ENCODE assay signal across 27 cellular contexts in genomic region chr5:178098685-178099084, GRCh38.
"Had no signal": no experiment of that assay in that cellular context is flagged by ENCODE, and none has a peak within 500 bp of the region (broad histone marks: within the 10 kb centered on the region; RNA-seq: fewer than 3 reads in every experiment).

No MANE protein-coding gene starts in this region.

- H3K27me3 Mint-ChIP-seq: stimulated activated memory B cell treated with anti-CD40 and anti-IgM and Interleukin-4, amounts not matched to agents 10 μg/mL and 1 μg/mL and 100 μg/mL, for 72 hours; stimulated activated naive B cell treated with anti-CD40 and anti-IgM and Interleukin-4, amounts not matched to agents 10 μg/mL and 1 μg/mL and 100 μg/mL, for 72 hours; stimulated activated naive CD8-positive, alpha-beta T cell treated with anti-CD3 and anti-CD28 coated beads, Interleukin-15, amount 100 ng/mL, for 72 hours; stimulated activated naive CD8-positive, alpha-beta T cell treated with anti-CD3 and anti-CD28 coated beads, Interleukin-15, Interleukin-2, amounts not matched to agents 100 ng/mL and 50 ng/mL, for 24 hours; type B pancreatic cell had no signal

- H3K36me3 ChIP-seq: stomach, suprapubic skin, thoracic aorta, thyroid gland, tibial artery, tibial nerve, transverse colon, upper lobe of left lung, upper lobe of right lung, uterus, vagina had no signal

- H3K4me1 ChIP-seq: suprapubic skin, testis, thyroid gland, tibial artery, tibial nerve, upper lobe of left lung, upper lobe of right lung, uterus, vagina had no signal

- H3K36me3 Mint-ChIP-seq: stimulated activated effector memory CD8-positive, alpha-beta T cell treated with anti-CD3 and anti-CD28 coated beads, Interleukin-12 subunit alpha, Interleukin-12 subunit beta, amount 100 ng/mL, for 72 hours; stimulated activated memory B cell treated with anti-CD40 and anti-IgM and Interleukin-4, amounts not matched to agents 10 μg/mL and 1 μg/mL and 100 μg/mL, for 72 hours; type B pancreatic cell had no signal

- ATAC-seq: stimulated activated effector memory CD8-positive, alpha-beta T cell treated with anti-CD3 and anti-CD28 coated beads, Interleukin-12 subunit alpha, Interleukin-12 subunit beta, amount 100 ng/mL, for 72 hours; stimulated activated memory B cell treated with anti-CD40 and anti-IgM and Interleukin-4, amounts not matched to agents 10 μg/mL and 1 μg/mL and 100 μg/mL, for 72 hours; stimulated activated naive B cell treated with anti-CD40 and anti-IgM and Interleukin-4, amounts not matched to agents 10 μg/mL and 1 μg/mL and 100 μg/mL, for 72 hours; stimulated activated naive CD8-positive, alpha-beta T cell treated with anti-CD3 and anti-CD28 coated beads, Interleukin-15, amount 100 ng/mL, for 72 hours; stimulated activated naive CD8-positive, alpha-beta T cell treated with anti-CD3 and anti-CD28 coated beads, Interleukin-15, Interleukin-2, amounts not matched to agents 100 U/mL and 50 U/mL, for 24 hours; upper lobe of right lung had no signal

- H3K27ac ChIP-seq: stomach, suprapubic skin, testis, thoracic aorta, thyroid gland, tibial artery, tibial nerve, transverse colon, upper lobe of left lung, upper lobe of right lung, uterus, vagina had no signal

- H3K4me3 Mint-ChIP-seq: stimulated activated effector memory CD8-positive, alpha-beta T cell treated with anti-CD3 and anti-CD28 coated beads, Interleukin-12 subunit alpha, Interleukin-12 subunit beta, amount 100 ng/mL, for 72 hours; stimulated activated memory B cell treated with anti-CD40 and anti-IgM and Interleukin-4, amounts not matched to agents 10 μg/mL and 1 μg/mL and 100 μg/mL, for 72 hours; stimulated activated naive B cell treated with anti-CD40 and anti-IgM and Interleukin-4, amounts not matched to agents 10 μg/mL and 1 μg/mL and 100 μg/mL, for 72 hours; stimulated activated naive CD8-positive, alpha-beta T cell treated with anti-CD3 and anti-CD28 coated beads, Interleukin-15, amount 100 ng/mL, for 72 hours; stimulated activated naive CD8-positive, alpha-beta T cell treated with anti-CD3 and anti-CD28 coated beads, Interleukin-15, Interleukin-2, amounts not matched to agents 100 ng/mL and 50 ng/mL, for 24 hours; type B pancreatic cell had no signal

- H3K4me3 ChIP-seq: stomach, suprapubic skin, testis, thoracic aorta, thyroid gland, tibial artery, tibial nerve, transverse colon, upper lobe of left lung, upper lobe of right lung, uterus, vagina had no signal

- H3K27ac Mint-ChIP-seq: stimulated activated effector memory CD8-positive, alpha-beta T cell treated with anti-CD3 and anti-CD28 coated beads, Interleukin-12 subunit alpha, Interleukin-12 subunit beta, amount 100 ng/mL, for 72 hours; stimulated activated memory B cell treated with anti-CD40 and anti-IgM and Interleukin-4, amounts not matched to agents 10 μg/mL and 1 μg/mL and 100 μg/mL, for 72 hours; stimulated activated naive B cell treated with anti-CD40 and anti-IgM and Interleukin-4, amounts not matched to agents 10 μg/mL and 1 μg/mL and 100 μg/mL, for 72 hours; stimulated activated naive CD8-positive, alpha-beta T cell treated with anti-CD3 and anti-CD28 coated beads, Interleukin-15, Interleukin-2, amounts not matched to agents 100 ng/mL and 50 ng/mL, for 24 hours; type B pancreatic cell had no signal

- H3K9me3 Mint-ChIP-seq: stimulated activated effector memory CD8-positive, alpha-beta T cell treated with anti-CD3 and anti-CD28 coated beads, Interleukin-12 subunit alpha, Interleukin-12 subunit beta, amount 100 ng/mL, for 72 hours; stimulated activated memory B cell treated with anti-CD40 and anti-IgM and Interleukin-4, amounts not matched to agents 10 μg/mL and 1 μg/mL and 100 μg/mL, for 72 hours; stimulated activated naive B cell treated with anti-CD40 and anti-IgM and Interleukin-4, amounts not matched to agents 10 μg/mL and 1 μg/mL and 100 μg/mL, for 72 hours; stimulated activated naive CD8-positive, alpha-beta T cell treated with anti-CD3 and anti-CD28 coated beads, Interleukin-15, Interleukin-2, amounts not matched to agents 100 ng/mL and 50 ng/mL, for 24 hours; type B pancreatic cell had no signal

- DNase-seq: stimulated activated CD4-positive, alpha-beta T cell treated with anti-CD3 and anti-CD28 coated beads, Interleukin-2, amount 100 ng/mL, for 48 hours; stimulated activated CD4-positive, alpha-beta T cell treated with anti-CD3 and anti-CD28 coated beads, Interleukin-4, amount 100 ng/mL, for 1 hour; stimulated activated CD4-positive, alpha-beta T cell treated with anti-CD3 and anti-CD28 coated beads, Interleukin-4, amount 100 ng/mL, for 24 hours; stimulated activated CD4-positive, alpha-beta T cell treated with anti-CD3 and anti-CD28 coated beads, Interleukin-4, amount 100 ng/mL, for 4 hours; stimulated activated CD8-positive, alpha-beta memory T cell treated with anti-CD3 and anti-CD28 coated beads, Interleukin-4, amount 100 ng/mL, for 48 hours; stimulated activated naive B cell treated with anti-CD40 and anti-IgM and Interleukin-4, amounts not matched to agents 10 μg/mL and 1 μg/mL and 100 μg/mL, for 72 hours; stimulated activated naive CD4-positive, alpha-beta T cell; stimulated activated naive CD4-positive, alpha-beta T cell treated with Interleukin-2 at 50 U/mL for 16 hours; stimulated activated naive CD8-positive, alpha-beta T cell treated with anti-CD3 and anti-CD28 coated beads, Interleukin-15, amount 100 ng/mL, for 72 hours; stimulated activated naive CD8-positive, alpha-beta T cell treated with anti-CD3 and anti-CD28 coated beads, Interleukin-15, Interleukin-2, amounts not matched to agents 100 U/mL and 50 U/mL, for 24 hours; stomach; substantia nigra; testis; thyroid gland; tibial artery; transverse colon; upper lobe of left lung; upper lobe of right lung; uterus had no signal

- H3K9me3 ChIP-seq: stomach, suprapubic skin, testis, thoracic aorta, thyroid gland, tibial artery, transverse colon, upper lobe of left lung, upper lobe of right lung, uterus, vagina had no signal

- H3K27me3 ChIP-seq: suprapubic skin, testis, thyroid gland, tibial nerve, transverse colon, upper lobe of left lung, upper lobe of right lung, uterus, vagina had no signal
